ENCODE assay signal across 8 cellular contexts in genomic region chr5:178234753-178235599, GRCh38. TPM values are rescaled to one million over a fixed set of nuclear protein-coding genes. Genes with fewer than 3 reads are reported as not detected.
DNase-seq lines count a peak whose midpoint lies in the region; ATAC-seq and TF ChIP-seq lines count a peak whose summit lies in the region.

No MANE protein-coding gene starts in this region.

- peak overlapping the region; percentile 57 for H3K4me3 Mint-ChIP-seq in CD4-positive, alpha-beta T cell

- peaks cover 50% of the 10 kb centered on the region for H3K4me1 Mint-ChIP-seq in CD4-positive, alpha-beta T cell (ENCODE audit: low read depth)

- peak; percentile 62 to 80 (median 66) for DNase-seq in CD4-positive, alpha-beta T cell
- DNase-seq in HCEC 1CT, result peak; percentile 39
- peak; percentile 49 for DNase-seq in RPMI7951 (ENCODE audit: low read depth)
- DNase-seq in activated T-helper 1 cell treated with Interleukin-2 at 50 U/mL for 16 hours (ENCODE audit: low read depth), result peak; percentile 46
- peak; percentile 56 for DNase-seq in fibroblast of the aortic adventitia (ENCODE audit: low read depth)
- peak; percentile 32 for DNase-seq in occipital lobe (lab: John Stamatoyannopoulos, UW)
- no peak for DNase-seq in thoracic aorta (ENCODE audit: low spot score)

- H3K36me3 ChIP-seq in thoracic aorta, result peaks cover under 1% of the 10 kb centered on the region

- H3K27ac Mint-ChIP-seq in CD4-positive, alpha-beta T cell, result peak overlapping the region; percentile 60

- no peak overlapping the region for H3K27ac ChIP-seq in CD4-positive, alpha-beta T cell (ENCODE audit: low read depth, low read length)
- no peak overlapping the region for H3K27ac ChIP-seq in thoracic aorta

- H3K4me3 ChIP-seq in fibroblast of the aortic adventitia (ENCODE audit: low read depth, low read length) (no peak overlapping the region), thoracic aorta (no peak overlapping the region)

- H3K9me3 ChIP-seq in CD4-positive, alpha-beta T cell (ENCODE audit: control insufficient read depth, low read length), result no peaks in the 10 kb centered on the region
- H3K9me3 ChIP-seq in thoracic aorta, result no peaks in the 10 kb centered on the region

- H3K4me1 ChIP-seq in thoracic aorta (ENCODE audit: control insufficient read depth in 1 of 2, low read depth in 2 of 2), result peaks cover 15 to 29% of the 10 kb centered on the region in 2 donors

- CTCF ChIA-PET in CD4-positive, alpha-beta T cell (lab: Charles Lee), result interaction anchor here (0.6 to 1.2 kb wide), 4 partner anchors 17 to 1835 kb away, joined by 3 to 7 read pairs (median 4); partner anchors contain the start of gene HNRNPAB

- H3K27me3 ChIP-seq in CD4-positive, alpha-beta T cell (ENCODE audit: control insufficient read depth, insufficient read depth, low read length), result no peaks in the 10 kb centered on the region
- H3K27me3 ChIP-seq in thoracic aorta (replicated peaks; ENCODE audit: insufficient read depth), result no peaks in the 10 kb centered on the region

- H3K9me3 Mint-ChIP-seq in CD4-positive, alpha-beta T cell, result no peaks in the 10 kb centered on the region

- ATAC-seq in CD4-positive, alpha-beta T cell (ENCODE audit: poor library complexity), result peak; percentile 25
- ATAC-seq in thoracic aorta (ENCODE audit: insufficient number of reproducible peaks, low FRiP score, low read depth), result no peak
- ATAC-seq in GM21825 (IDR thresholded peaks at IDR 0.05; ENCODE audit: unreplicated experiment), result no peak

- no peaks in the 10 kb centered on the region for H3K27me3 Mint-ChIP-seq in CD4-positive, alpha-beta T cell

- POLR2A ChIA-PET in CD4-positive, alpha-beta T cell (lab: Charles Lee), result interaction anchor here (1.0 to 1.4 kb wide), 4 partner anchors 29 to 1389 kb away, joined by 3 to 9 read pairs (median 3); partner anchors contain the start of genes HNRNPAB and HNRNPH1

- TF ChIP-seq CTCF in CD4-positive, alpha-beta T cell (IDR thresholded peaks at IDR 0.05), result peak; percentile 61
- TF ChIP-seq CTCF in fibroblast of the aortic adventitia (IDR thresholded peaks at IDR 0.05; ENCODE audit: insufficient read depth, low read length) (peak; percentile 75), thoracic aorta (IDR thresholded peaks at IDR 0.05) (peak; percentile 55)

- intact Hi-C loops in CD4-positive, alpha-beta T cell (cut with DNase I, micrococcal nuclease), result loop anchor here (1.0 to 10.0 kb wide), 3 partner anchors 316 to 1840 kb away; partner anchors contain the start of gene RNF130 (in 1 of the 2)

- H3K36me3 Mint-ChIP-seq in CD4-positive, alpha-beta T cell (ENCODE audit: low read depth), result peaks cover 21% of the 10 kb centered on the region

RNA-seq across cellular contexts. Expression of gene PHYKPL, which starts 2.4 kb away (rescaled TPM):
- total RNA-seq in CD4-positive, alpha-beta T cell, result 10 to 100 TPM; 90.9 to 92.8 TPM
- total RNA-seq in RPMI7951 (2014; rRNA removed; shearing (Covaris generic)), result 6.5 and 7.6 TPM in 2 replicates
- total RNA-seq in fibroblast of the aortic adventitia (ENCODE audit: low replicate concordance), result 25.0 and 27.9 TPM in 2 replicates
- total RNA-seq in occipital lobe, result 12.9 TPM
- 10 to 100 TPM; 78.3 to 94.8 TPM for total RNA-seq in thoracic aorta

RNA-seq across cellular contexts. Expression of gene HNRNPAB, which starts 30.6 kb away (rescaled TPM):
- 10 to 100 TPM; 63.6 to 68.9 TPM for total RNA-seq in CD4-positive, alpha-beta T cell
- 56.8 and 57.6 TPM in 2 replicates for total RNA-seq in RPMI7951 (2014; rRNA removed; shearing (Covaris generic))
- total RNA-seq in fibroblast of the aortic adventitia (ENCODE audit: low replicate concordance), result 62.9 and 106 TPM in 2 replicates
- 45.5 TPM for total RNA-seq in occipital lobe
- total RNA-seq in thoracic aorta, result 100 to 1,000 TPM in 1 of 2 donors, 10 to 100 TPM in 1; 66.3 to 124 TPM

RNA-seq across cellular contexts. Expression of gene GMCL2, which starts 47.8 kb away (rescaled TPM):
- total RNA-seq in CD4-positive, alpha-beta T cell, result not detected
- total RNA-seq in RPMI7951 (2014; rRNA removed; shearing (Covaris generic)), result not detected in 2 replicates
- total RNA-seq in fibroblast of the aortic adventitia (ENCODE audit: low replicate concordance), result not detected in 2 replicates
- total RNA-seq in occipital lobe, result not detected
- not detected for total RNA-seq in thoracic aorta
